ENCODE assay signal across 12 cellular contexts in genomic region chr2:205197468-205198129, GRCh38.
DNase-seq lines count a peak whose midpoint lies in the region; ATAC-seq and TF ChIP-seq lines count a peak whose summit lies in the region.
"Had no signal": no experiment of that assay in that cellular context is flagged by ENCODE, and none has a peak within 500 bp of the region (broad histone marks: within the 10 kb centered on the region; RNA-seq: fewer than 3 reads in every experiment).

No MANE protein-coding gene starts in this region.

- peaks cover 5% of the 10 kb centered on the region for H3K4me1 Mint-ChIP-seq in activated T-cell treated with anti-CD3 and anti-CD28 coated beads, Interleukin-2, amount 50 U/mL, for 4 hours (ENCODE audit: low read depth)
- peaks cover 7% of the 10 kb centered on the region for H3K4me1 Mint-ChIP-seq in activated T-cell treated with anti-CD3 and anti-CD28 coated beads, Interleukin-2, amount 50 U/mL, for 24 hours (ENCODE audit: low read depth)
- H3K4me1 Mint-ChIP-seq in chondrocyte (ENCODE audit: low read depth): peaks cover 13% of the 10 kb centered on the region

- no peaks in the 10 kb centered on the region for H3K27me3 Mint-ChIP-seq in activated T-cell treated with anti-CD3 and anti-CD28 coated beads, Interleukin-2, amount 50 U/mL, for 4 hours (ENCODE audit: low read depth)
- H3K27me3 Mint-ChIP-seq in activated T-cell treated with anti-CD3 and anti-CD28 coated beads, Interleukin-2, amount 50 U/mL, for 24 hours: no peaks in the 10 kb centered on the region
- H3K27me3 Mint-ChIP-seq in chondrocyte (ENCODE audit: low read depth): no peaks in the 10 kb centered on the region

- no peak for ATAC-seq in activated T-cell treated with anti-CD3 and anti-CD28 coated beads, Interleukin-2, amount 50 U/mL, for 4 hours
- ATAC-seq in omental fat pad (ENCODE audit: low FRiP score) (peak; percentile 75), HG03378 (IDR thresholded peaks at IDR 0.05; ENCODE audit: unreplicated experiment) (no peak), GM19455 (IDR thresholded peaks at IDR 0.05; ENCODE audit: unreplicated experiment) (no peak)
- ATAC-seq: activated naive CD4-positive, alpha-beta T cell treated with anti-CD3 and anti-CD28 coated beads, Interleukin-2, amount 50 U/mL, for 72 hours had no signal

- no peaks in the 10 kb centered on the region for H3K36me3 Mint-ChIP-seq in activated T-cell treated with anti-CD3 and anti-CD28 coated beads, Interleukin-2, amount 50 U/mL, for 4 hours (ENCODE audit: insufficient read depth)
- H3K36me3 Mint-ChIP-seq in activated T-cell treated with anti-CD3 and anti-CD28 coated beads, Interleukin-2, amount 50 U/mL, for 24 hours (ENCODE audit: low read depth): no peaks in the 10 kb centered on the region
- H3K36me3 Mint-ChIP-seq in chondrocyte (ENCODE audit: low read depth): peaks cover 3% of the 10 kb centered on the region
- H3K36me3 Mint-ChIP-seq: activated naive CD4-positive, alpha-beta T cell treated with anti-CD3 and anti-CD28 coated beads, Interleukin-2, amount 50 U/mL, for 72 hours had no signal

- H3K9me3 Mint-ChIP-seq in activated T-cell treated with anti-CD3 and anti-CD28 coated beads, Interleukin-2, amount 50 U/mL, for 4 hours: no peaks in the 10 kb centered on the region
- H3K9me3 Mint-ChIP-seq in activated T-cell treated with anti-CD3 and anti-CD28 coated beads, Interleukin-2, amount 50 U/mL, for 24 hours: no peaks in the 10 kb centered on the region
- H3K9me3 Mint-ChIP-seq in chondrocyte (ENCODE audit: low read depth): no peaks in the 10 kb centered on the region
- H3K9me3 Mint-ChIP-seq: activated naive CD4-positive, alpha-beta T cell treated with anti-CD3 and anti-CD28 coated beads, Interleukin-2, amount 50 U/mL, for 72 hours had no signal

- TF ChIP-seq CTCF in chondrocyte (IDR thresholded peaks at IDR 0.05) (no peak), omental fat pad (IDR thresholded peaks at IDR 0.05) (no peak)

- H3K27ac Mint-ChIP-seq in activated T-cell treated with anti-CD3 and anti-CD28 coated beads, Interleukin-2, amount 50 U/mL, for 24 hours: no peak overlapping the region
- peak overlapping the region; percentile 43 for H3K27ac Mint-ChIP-seq in chondrocyte (ENCODE audit: unreplicated experiment)
- H3K27ac Mint-ChIP-seq: activated naive CD4-positive, alpha-beta T cell treated with anti-CD3 and anti-CD28 coated beads, Interleukin-2, amount 50 U/mL, for 72 hours had no signal

- no peak for TF ChIP-seq EP300 in Ishikawa (IDR thresholded peaks at IDR 0.05; ENCODE audit: borderline replicate concordance)

- peak; percentile 15 for DNase-seq in activated T-cell treated with anti-CD3 and anti-CD28 coated beads, Interleukin-2, amount 50 U/mL, for 4 hours
- no peak for DNase-seq in activated T-cell treated with anti-CD3 and anti-CD28 coated beads, Interleukin-2, amount 50 U/mL, for 24 hours
- DNase-seq in chondrocyte (ENCODE audit: low spot score) (no peak), omental fat pad (ENCODE audit: low spot score) (no peak), 8988T (no peak)
- DNase-seq: cortex of kidney, GDM1, pancreas had no signal

- no peak for TF ChIP-seq RAD21 in Ishikawa (IDR thresholded peaks at IDR 0.05; ENCODE audit: low read depth)

- H3K4me3 Mint-ChIP-seq in activated T-cell treated with anti-CD3 and anti-CD28 coated beads, Interleukin-2, amount 50 U/mL, for 4 hours: no peak overlapping the region
- H3K4me3 Mint-ChIP-seq in activated T-cell treated with anti-CD3 and anti-CD28 coated beads, Interleukin-2, amount 50 U/mL, for 24 hours: no peak overlapping the region
- no peak overlapping the region for H3K4me3 Mint-ChIP-seq in chondrocyte (ENCODE audit: unreplicated experiment)

TF ChIP-seq in Ishikawa, 13 proteins besides CTCF, POLR2A, EP300 and RAD21:
- TF ChIP-seq TAF1 (IDR thresholded peaks at IDR 0.05; ENCODE audit: low read depth): no peak
- TF ChIP-seq NFIC (IDR thresholded peaks at IDR 0.05): peak; percentile 32; the same call in 1 of the 2 replicates
